14 cellular contexts compared by ENCODE assay signal in the genomic region with DNA sequence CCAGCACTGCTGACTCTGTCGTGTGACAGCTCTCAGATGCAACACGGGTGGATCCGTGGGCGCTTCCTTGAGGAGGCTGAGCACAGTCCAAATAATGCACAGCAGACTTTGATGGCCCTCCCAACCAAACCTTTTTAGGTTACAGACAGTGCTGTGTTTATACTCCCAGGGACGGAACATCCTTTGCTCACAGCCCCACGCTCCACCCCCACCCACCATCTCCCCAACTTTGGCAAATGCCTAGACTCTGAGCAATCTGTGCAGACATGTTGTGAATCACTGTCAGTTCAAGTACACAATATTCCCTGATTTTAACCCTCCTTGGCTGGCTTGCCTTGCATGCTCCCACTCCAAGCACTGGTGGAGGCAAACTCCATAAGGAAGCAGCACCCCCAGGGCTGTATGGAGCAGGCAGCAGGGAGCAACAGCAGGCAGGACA.
DNase-seq lines count a peak whose midpoint lies in the region; TF ChIP-seq lines count a peak whose summit lies in the region.
"Had no signal": no experiment of that assay in that cellular context is flagged by ENCODE, and none has a peak within 500 bp of the region (broad histone marks: within the 10 kb centered on the region; RNA-seq: fewer than 3 reads in every experiment).

No MANE protein-coding gene starts in this region.

- H3K27ac ChIP-seq in rectal smooth muscle tissue (ENCODE audit: low read depth, low read length), result peak overlapping the region; percentile 92
- H3K27ac ChIP-seq: C4-2B, parathyroid adenoma had no signal

- no peaks in the 10 kb centered on the region for H3K27me3 ChIP-seq in BJ (ENCODE audit: control insufficient read depth, insufficient read depth, low read length)
- no peaks in the 10 kb centered on the region for H3K27me3 ChIP-seq in rectal smooth muscle tissue (ENCODE audit: control insufficient read depth, insufficient read depth, low read length)

- H3K36me3 ChIP-seq in BJ (ENCODE audit: control insufficient read depth, insufficient read depth, low read length), result no peaks in the 10 kb centered on the region
- no peaks in the 10 kb centered on the region for H3K36me3 ChIP-seq in rectal smooth muscle tissue (ENCODE audit: control insufficient read depth, insufficient read depth, low read length)

- CTCF ChIA-PET in BJ (lab: Yijun Ruan, JAX), result interaction anchor here (0.5 to 0.8 kb wide), 2 partner anchors 14 to 16 kb away, joined by 3 to 5 read pairs; no protein-coding TSS in a partner anchor

- POLR2A ChIA-PET in BJ (lab: Charles Lee), result no interaction called here

- H3K4me3 ChIP-seq in BJ (ENCODE audit: low read depth, low read length) (no peak overlapping the region), astrocyte of the spinal cord (ENCODE audit: low read depth, low read length) (no peak overlapping the region), rectal smooth muscle tissue (ENCODE audit: low read length) (no peak overlapping the region)
- H3K4me3 ChIP-seq: K562 had no signal

- DNase-seq in BJ (ENCODE audit: low read depth), result peak; percentile 5
- DNase-seq in astrocyte of the spinal cord (ENCODE audit: low read depth, low spot score), result peak; percentile 53
- peak; percentile 54 for DNase-seq in hepatic stellate cell (ENCODE audit: low spot score)
- DNase-seq in HPDE6-E6E7 (ENCODE audit: extremely low spot score), result no peak
- DNase-seq in AML-193 (lab: John Stamatoyannopoulos, UW), result no peak
- no peak for DNase-seq in SW 1271 (lab: John Stamatoyannopoulos, UW)
- no peak for DNase-seq in GM10266 (ENCODE audit: extremely low spot score)
- DNase-seq: dermis blood vessel endothelial cell, NCI-H69, SHP77 treated with DMSO at 0.1 percent for 48 hours had no signal

- in situ Hi-C loops in astrocyte of the spinal cord (cut with HindIII; ENCODE audit: low sequenced_read_pairs), result no loop called here

- peaks cover 11% of the 10 kb centered on the region for H3K4me1 ChIP-seq in rectal smooth muscle tissue (ENCODE audit: control insufficient read depth, insufficient read depth, low read length)
- H3K4me1 ChIP-seq: parathyroid adenoma had no signal

- no peak overlapping the region for H3K9ac ChIP-seq in rectal smooth muscle tissue (ENCODE audit: low read length)
- H3K9ac ChIP-seq: parathyroid adenoma had no signal

- no peak for TF ChIP-seq CTCF in BJ (IDR thresholded peaks at IDR 0.05; ENCODE audit: insufficient read depth, low read depth, low read length)
- TF ChIP-seq CTCF in astrocyte of the spinal cord (IDR thresholded peaks at IDR 0.05; ENCODE audit: low read depth, low read length), result no peak
- TF ChIP-seq CTCF in GM10266 (IDR thresholded peaks at IDR 0.05; ENCODE audit: control insufficient read depth, insufficient read depth, low read depth, missing control alignments), result no peak

Comparison
In these comparisons a context has a peak if more than half of its experiments do, and no peak if none do; other contexts are left out.
1. DNase-seq: peak in BJ (single experiment), astrocyte of the spinal cord (single experiment) and hepatic stellate cell (single experiment); none in HPDE6-E6E7 (single experiment), AML-193 (0 of 2), SW 1271 (0 of 2) and GM10266 (single experiment).